ENCODE assay signal across 1 cellular context in the genomic region with DNA sequence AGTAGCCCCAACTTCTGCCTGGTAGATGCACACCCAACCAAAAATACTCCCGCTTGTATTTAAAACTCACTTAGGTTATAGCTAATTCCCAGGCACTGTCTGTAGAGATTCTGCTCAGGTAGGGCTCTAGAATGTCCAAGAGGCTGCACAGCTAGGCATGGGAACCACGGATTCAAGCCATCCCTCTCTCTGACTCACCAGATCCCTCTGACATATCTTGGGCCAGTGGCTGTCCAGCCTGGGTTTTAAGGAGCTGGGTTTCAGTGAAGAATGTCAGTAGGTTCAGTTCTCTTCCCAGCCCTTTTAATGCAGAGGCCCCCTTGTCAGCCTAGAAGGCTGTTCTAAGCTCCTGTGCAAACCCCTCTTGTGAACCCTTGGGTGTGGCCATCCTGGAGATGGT.
TF ChIP-seq lines count a peak whose summit lies in the region.

No MANE protein-coding gene starts in this region.

TF ChIP-seq in IMR-90, 13 proteins besides CTCF, POLR2A, EP300 and RAD21 (continued from another document):
- TF ChIP-seq, protein P1, sequence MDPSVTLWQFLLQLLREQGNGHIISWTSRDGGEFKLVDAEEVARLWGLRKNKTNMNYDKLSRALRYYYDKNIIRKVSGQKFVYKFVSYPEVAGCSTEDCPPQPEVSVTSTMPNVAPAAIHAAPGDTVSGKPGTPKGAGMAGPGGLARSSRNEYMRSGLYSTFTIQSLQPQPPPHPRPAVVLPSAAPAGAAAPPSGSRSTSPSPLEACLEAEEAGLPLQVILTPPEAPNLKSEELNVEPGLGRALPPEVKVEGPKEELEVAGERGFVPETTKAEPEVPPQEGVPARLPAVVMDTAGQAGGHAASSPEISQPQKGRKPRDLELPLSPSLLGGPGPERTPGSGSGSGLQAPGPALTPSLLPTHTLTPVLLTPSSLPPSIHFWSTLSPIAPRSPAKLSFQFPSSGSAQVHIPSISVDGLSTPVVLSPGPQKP (IDR thresholded peaks at IDR 0.05; ENCODE audit: borderline replicate concordance, low read depth, low read length) = no peak
- TF ChIP-seq MXI1 (IDR thresholded peaks at IDR 0.05; ENCODE audit: borderline replicate concordance, low read depth, low read length) (no peak), SMC3 (IDR thresholded peaks at IDR 0.05; ENCODE audit: low read depth, low read length) (no peak), MAZ (IDR thresholded peaks at IDR 0.05; ENCODE audit: borderline replicate concordance, low read depth, low read length) (no peak), CEBPB (IDR thresholded peaks at IDR 0.05; ENCODE audit: low read depth, low read length) (no peak), CHD1 (IDR thresholded peaks at IDR 0.05; ENCODE audit: low read depth, low read length) (no peak), NFE2L2 (IDR thresholded peaks at IDR 0.05; ENCODE audit: low read depth, low read length) (no peak), MAFK (IDR thresholded peaks at IDR 0.05; ENCODE audit: low read depth, low read length) (no peak), RCOR1 (IDR thresholded peaks at IDR 0.05; ENCODE audit: insufficient replicate concordance, low read length) (no peak)
- TF ChIP-seq, protein P2, sequence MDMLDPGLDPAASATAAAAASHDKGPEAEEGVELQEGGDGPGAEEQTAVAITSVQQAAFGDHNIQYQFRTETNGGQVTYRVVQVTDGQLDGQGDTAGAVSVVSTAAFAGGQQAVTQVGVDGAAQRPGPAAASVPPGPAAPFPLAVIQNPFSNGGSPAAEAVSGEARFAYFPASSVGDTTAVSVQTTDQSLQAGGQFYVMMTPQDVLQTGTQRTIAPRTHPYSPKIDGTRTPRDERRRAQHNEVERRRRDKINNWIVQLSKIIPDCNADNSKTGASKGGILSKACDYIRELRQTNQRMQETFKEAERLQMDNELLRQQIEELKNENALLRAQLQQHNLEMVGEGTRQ (IDR thresholded peaks at IDR 0.05; ENCODE audit: low read depth, low read length) = no peak
